1 cellular context compared by ENCODE assay signal in genomic region chr14:22977684-22978486, GRCh38.
TF ChIP-seq lines count a peak whose summit lies in the region.

No MANE protein-coding gene starts in this region.

TF ChIP-seq in GM23338, 12 proteins besides CTCF, POLR2A, EP300 and RAD21:
- TF ChIP-seq, protein P1, sequence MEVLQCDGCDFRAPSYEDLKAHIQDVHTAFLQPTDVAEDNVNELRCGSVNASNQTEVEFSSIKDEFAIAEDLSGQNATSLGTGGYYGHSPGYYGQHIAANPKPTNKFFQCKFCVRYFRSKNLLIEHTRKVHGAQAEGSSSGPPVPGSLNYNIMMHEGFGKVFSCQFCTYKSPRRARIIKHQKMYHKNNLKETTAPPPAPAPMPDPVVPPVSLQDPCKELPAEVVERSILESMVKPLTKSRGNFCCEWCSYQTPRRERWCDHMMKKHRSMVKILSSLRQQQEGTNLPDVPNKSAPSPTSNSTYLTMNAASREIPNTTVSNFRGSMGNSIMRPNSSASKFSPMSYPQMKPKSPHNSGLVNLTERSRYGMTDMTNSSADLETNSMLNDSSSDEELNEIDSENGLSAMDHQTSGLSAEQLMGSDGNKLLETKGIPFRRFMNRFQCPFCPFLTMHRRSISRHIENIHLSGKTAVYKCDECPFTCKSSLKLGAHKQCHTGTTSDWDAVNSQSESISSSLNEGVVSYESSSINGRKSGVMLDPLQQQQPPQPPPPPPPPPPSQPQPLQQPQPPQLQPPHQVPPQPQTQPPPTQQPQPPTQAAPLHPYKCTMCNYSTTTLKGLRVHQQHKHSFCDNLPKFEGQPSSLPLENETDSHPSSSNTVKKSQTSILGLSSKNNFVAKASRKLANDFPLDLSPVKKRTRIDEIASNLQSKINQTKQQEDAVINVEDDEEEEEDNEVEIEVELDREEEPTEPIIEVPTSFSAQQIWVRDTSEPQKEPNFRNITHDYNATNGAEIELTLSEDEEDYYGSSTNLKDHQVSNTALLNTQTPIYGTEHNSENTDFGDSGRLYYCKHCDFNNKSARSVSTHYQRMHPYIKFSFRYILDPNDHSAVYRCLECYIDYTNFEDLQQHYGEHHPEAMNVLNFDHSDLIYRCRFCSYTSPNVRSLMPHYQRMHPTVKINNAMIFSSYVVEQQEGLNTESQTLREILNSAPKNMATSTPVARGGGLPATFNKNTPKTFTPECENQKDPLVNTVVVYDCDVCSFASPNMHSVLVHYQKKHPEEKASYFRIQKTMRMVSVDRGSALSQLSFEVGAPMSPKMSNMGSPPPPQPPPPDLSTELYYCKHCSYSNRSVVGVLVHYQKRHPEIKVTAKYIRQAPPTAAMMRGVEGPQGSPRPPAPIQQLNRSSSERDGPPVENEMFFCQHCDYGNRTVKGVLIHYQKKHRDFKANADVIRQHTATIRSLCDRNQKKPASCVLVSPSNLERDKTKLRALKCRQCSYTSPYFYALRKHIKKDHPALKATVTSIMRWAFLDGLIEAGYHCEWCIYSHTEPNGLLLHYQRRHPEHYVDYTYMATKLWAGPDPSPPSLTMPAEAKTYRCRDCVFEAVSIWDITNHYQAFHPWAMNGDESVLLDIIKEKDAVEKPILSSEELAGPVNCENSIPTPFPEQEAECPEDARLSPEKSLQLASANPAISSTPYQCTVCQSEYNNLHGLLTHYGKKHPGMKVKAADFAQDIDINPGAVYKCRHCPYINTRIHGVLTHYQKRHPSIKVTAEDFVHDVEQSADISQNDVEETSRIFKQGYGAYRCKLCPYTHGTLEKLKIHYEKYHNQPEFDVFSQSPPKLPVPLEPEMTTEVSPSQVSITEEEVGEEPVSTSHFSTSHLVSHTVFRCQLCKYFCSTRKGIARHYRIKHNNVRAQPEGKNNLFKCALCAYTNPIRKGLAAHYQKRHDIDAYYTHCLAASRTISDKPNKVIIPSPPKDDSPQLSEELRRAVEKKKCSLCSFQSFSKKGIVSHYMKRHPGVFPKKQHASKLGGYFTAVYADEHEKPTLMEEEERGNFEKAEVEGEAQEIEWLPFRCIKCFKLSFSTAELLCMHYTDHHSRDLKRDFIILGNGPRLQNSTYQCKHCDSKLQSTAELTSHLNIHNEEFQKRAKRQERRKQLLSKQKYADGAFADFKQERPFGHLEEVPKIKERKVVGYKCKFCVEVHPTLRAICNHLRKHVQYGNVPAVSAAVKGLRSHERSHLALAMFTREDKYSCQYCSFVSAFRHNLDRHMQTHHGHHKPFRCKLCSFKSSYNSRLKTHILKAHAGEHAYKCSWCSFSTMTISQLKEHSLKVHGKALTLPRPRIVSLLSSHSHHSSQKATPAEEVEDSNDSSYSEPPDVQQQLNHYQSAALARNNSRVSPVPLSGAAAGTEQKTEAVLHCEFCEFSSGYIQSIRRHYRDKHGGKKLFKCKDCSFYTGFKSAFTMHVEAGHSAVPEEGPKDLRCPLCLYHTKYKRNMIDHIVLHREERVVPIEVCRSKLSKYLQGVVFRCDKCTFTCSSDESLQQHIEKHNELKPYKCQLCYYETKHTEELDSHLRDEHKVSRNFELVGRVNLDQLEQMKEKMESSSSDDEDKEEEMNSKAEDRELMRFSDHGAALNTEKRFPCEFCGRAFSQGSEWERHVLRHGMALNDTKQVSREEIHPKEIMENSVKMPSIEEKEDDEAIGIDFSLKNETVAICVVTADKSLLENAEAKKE (CRISPR knock-in tag; IDR thresholded peaks at IDR 0.05), result no peak
- TF ChIP-seq STAT1 (IDR thresholded peaks at IDR 0.05; ENCODE audit: unreplicated experiment) (no peak), ETS1 (IDR thresholded peaks at IDR 0.05) (no peak), NANOG (IDR thresholded peaks at IDR 0.05; ENCODE audit: borderline replicate concordance) (peak; percentile 19; the same call in 1 of the 2 replicates), EZH2 (IDR thresholded peaks at IDR 0.05; ENCODE audit: low read depth, unreplicated experiment) (no peak), CREB1 (CRISPR knock-in tag; IDR thresholded peaks at IDR 0.05; ENCODE audit: low read depth) (peak; percentile 71), REST (IDR thresholded peaks at IDR 0.05; ENCODE audit: unreplicated experiment) (no peak), JUNB (IDR thresholded peaks at IDR 0.05; ENCODE audit: unreplicated experiment) (no peak), EZH2phosphoT487 (IDR thresholded peaks at IDR 0.05; ENCODE audit: unreplicated experiment) (no peak), ZNF331 (CRISPR knock-in tag; IDR thresholded peaks at IDR 0.05; ENCODE audit: low read depth) (no peak), POLR2AphosphoS5 (IDR thresholded peaks at IDR 0.05; ENCODE audit: low read depth) (peak; percentile 35; the same call in 1 of the 2 replicates), ZNF114 (CRISPR knock-in tag; IDR thresholded peaks at IDR 0.05) (no peak)
